Comparison of ENCODE assay signal across 8 cellular contexts in genomic region chr10:68955414-68955785, GRCh38. TPM values are rescaled to one million over a fixed set of nuclear protein-coding genes. Genes with fewer than 3 reads are reported as not detected.
DNase-seq lines count a peak whose midpoint lies in the region; ATAC-seq and TF ChIP-seq lines count a peak whose summit lies in the region.

No MANE protein-coding gene starts in this region.

- TF ChIP-seq CTCF in activated CD8-positive, alpha-beta T cell treated with anti-CD3 and anti-CD28 coated beads for 36 hours (IDR thresholded peaks at IDR 0.05): no peak
- TF ChIP-seq CTCF in glutamatergic neuron (IDR thresholded peaks at IDR 0.05; ENCODE audit: partially characterized antibody, unreplicated experiment) (no peak), spleen (IDR thresholded peaks at IDR 0.05 in 8 of 11, conservative IDR thresholded peaks at IDR 0.05 in 3 of 11) (no peak)

- peak overlapping the region; percentile 100 for H3K27ac Mint-ChIP-seq in activated CD8-positive, alpha-beta T cell treated with anti-CD3 and anti-CD28 coated beads for 36 hours
- H3K27ac Mint-ChIP-seq in glutamatergic neuron (ENCODE audit: unreplicated experiment): peak overlapping the region; percentile 92

- intact Hi-C loops in activated CD8-positive, alpha-beta T cell treated with anti-CD3 and anti-CD28 coated beads for 36 hours (cut with micrococcal nuclease): loop anchor here (5.0 kb wide), 1 partner anchor 53 kb away; the partner anchor contains the start of gene DDX50
- intact Hi-C loops in spleen (cut with DNase I; ENCODE audit: low total_unique reads): no loop called here

- POLR2A ChIA-PET in activated CD8-positive, alpha-beta T cell treated with anti-CD3 and anti-CD28 coated beads for 36 hours (lab: Charles Lee): interaction anchor here (0.5 to 7.6 kb wide), 28 partner anchors 7 to 623 kb away, joined by 3 to 105 read pairs (median 5); partner anchors contain the start of genes CCAR1, DDX50, HNRNPH3 and KIFBP

- peak overlapping the region; percentile 67 to 99 (median 96) for H3K27ac ChIP-seq in spleen

- H3K4me3 Mint-ChIP-seq in activated CD8-positive, alpha-beta T cell treated with anti-CD3 and anti-CD28 coated beads for 36 hours: peak overlapping the region; percentile 99
- peak overlapping the region; percentile 100 for H3K4me3 Mint-ChIP-seq in glutamatergic neuron (ENCODE audit: unreplicated experiment)

- H3K27me3 ChIP-seq in spleen (replicated peaks in 1 of 7): no peaks in the 10 kb centered on the region

- peaks cover 18 to 50% (median 44%) of the 10 kb centered on the region in 6 donors for H3K4me1 ChIP-seq in spleen

- H3K36me3 Mint-ChIP-seq in activated CD8-positive, alpha-beta T cell treated with anti-CD3 and anti-CD28 coated beads for 36 hours (ENCODE audit: low read depth): peaks cover 58% of the 10 kb centered on the region
- H3K36me3 Mint-ChIP-seq in glutamatergic neuron (ENCODE audit: unreplicated experiment): no peaks in the 10 kb centered on the region

- H3K9me3 Mint-ChIP-seq in activated CD8-positive, alpha-beta T cell treated with anti-CD3 and anti-CD28 coated beads for 36 hours: no peaks in the 10 kb centered on the region
- peaks cover 2% of the 10 kb centered on the region for H3K9me3 Mint-ChIP-seq in glutamatergic neuron (ENCODE audit: unreplicated experiment)

- peak; percentile 50 for DNase-seq in stimulated activated CD4-positive, alpha-beta T cell treated with anti-CD3 and anti-CD28 coated beads, Interleukin-15, amount 100 ng/mL, for 24 hours
- no peak for DNase-seq in stimulated activated CD4-positive, alpha-beta T cell treated with anti-CD3 and anti-CD28 coated beads, Interleukin-4, amount 100 ng/mL, for 24 hours
- peak; percentile 48 for DNase-seq in activated CD8-positive, alpha-beta T cell treated with anti-CD3 and anti-CD28 coated beads for 36 hours
- peak; percentile 25 for DNase-seq in glutamatergic neuron
- no peak for DNase-seq in spleen
- no peak for DNase-seq in NCI-H446 treated with DMSO at 0.1 percent for 48 hours (lab: John Stamatoyannopoulos, UW)
- DNase-seq in RPMI8226: no peak

- CTCF ChIA-PET in activated CD8-positive, alpha-beta T cell treated with anti-CD3 and anti-CD28 coated beads for 36 hours (lab: Charles Lee): interaction anchor here (0.6 to 3.6 kb wide), 12 partner anchors 14 to 169 kb away, joined by 3 to 14 read pairs (median 4); no protein-coding TSS in a partner anchor

- ATAC-seq in HG03342 (IDR thresholded peaks at IDR 0.05; ENCODE audit: unreplicated experiment): peak; percentile 25
- peak; percentile 35 for ATAC-seq in activated CD8-positive, alpha-beta T cell treated with anti-CD3 and anti-CD28 coated beads for 36 hours

- no peak for TF ChIP-seq POLR2A in spleen (IDR thresholded peaks at IDR 0.05)

- WGBS in spleen, 5 donors: 3 to 9% (median 5%) methylated on average over 12 of the region's 12 CpGs

- H3K4me3 ChIP-seq in spleen: peak overlapping the region; percentile 87 to 100 (median 100)

- no peaks in the 10 kb centered on the region for H3K27me3 Mint-ChIP-seq in activated CD8-positive, alpha-beta T cell treated with anti-CD3 and anti-CD28 coated beads for 36 hours
- H3K27me3 Mint-ChIP-seq in glutamatergic neuron (ENCODE audit: unreplicated experiment): peaks cover 4% of the 10 kb centered on the region

- peaks cover 0 to 28% (median 5%) of the 10 kb centered on the region in 6 donors for H3K36me3 ChIP-seq in spleen

- H3K4me1 Mint-ChIP-seq in activated CD8-positive, alpha-beta T cell treated with anti-CD3 and anti-CD28 coated beads for 36 hours (ENCODE audit: low read depth): peaks cover 35% of the 10 kb centered on the region
- H3K4me1 Mint-ChIP-seq in glutamatergic neuron (ENCODE audit: low read depth, unreplicated experiment): peaks cover 4% of the 10 kb centered on the region

- H3K9me3 ChIP-seq in spleen: no peaks in the 10 kb centered on the region

RNA-seq across cellular contexts. Expression of gene DDX21, which starts 0.6 kb away (rescaled TPM):
- total RNA-seq in activated CD8-positive, alpha-beta T cell treated with anti-CD3 and anti-CD28 coated beads for 36 hours: 100 to 1,000 TPM; 192 to 194 TPM
- total RNA-seq in glutamatergic neuron (ENCODE audit: unreplicated experiment) (39.9 TPM), spleen (10 to 100 TPM; 37.6 to 70.0 (median 56.6) TPM)
- polyA plus RNA-seq in spleen: 10 to 100 TPM; 15.7 to 23.8 (median 22.1) TPM

RNA-seq across cellular contexts. Expression of gene KIFBP, which starts 33.2 kb away (rescaled TPM):
- total RNA-seq in activated CD8-positive, alpha-beta T cell treated with anti-CD3 and anti-CD28 coated beads for 36 hours: 10 to 100 TPM in 1 of 2 experiments, 1 to 10 TPM in 1; 9.7 to 10.9 TPM
- total RNA-seq in glutamatergic neuron (ENCODE audit: unreplicated experiment) (45.3 TPM), spleen (10 to 100 TPM; 12.3 to 20.1 (median 18.2) TPM)
- 10 to 100 TPM in 1 of 3 donors, 1 to 10 TPM in 2; 7.3 to 10.7 (median 8.1) TPM for polyA plus RNA-seq in spleen

RNA-seq across cellular contexts. Expression of gene DDX50, which starts 54.3 kb away (rescaled TPM):
- 100 to 1,000 TPM; 102 to 105 TPM for total RNA-seq in activated CD8-positive, alpha-beta T cell treated with anti-CD3 and anti-CD28 coated beads for 36 hours
- total RNA-seq in glutamatergic neuron (ENCODE audit: unreplicated experiment): 31.6 TPM
- 10 to 100 TPM; 23.7 to 33.6 (median 29.6) TPM for total RNA-seq in spleen
- polyA plus RNA-seq in spleen: 10 to 100 TPM; 19.2 to 28.8 (median 22.4) TPM

Comparison
In these comparisons a context has a peak if more than half of its experiments do, and no peak if none do; other contexts are left out.
1. DNase-seq: peak in stimulated activated CD4-positive, alpha-beta T cell treated with anti-CD3 and anti-CD28 coated beads, Interleukin-15, amount 100 ng/mL, for 24 hours (single experiment), activated CD8-positive, alpha-beta T cell treated with anti-CD3 and anti-CD28 coated beads for 36 hours (single experiment) and glutamatergic neuron (single experiment); none in stimulated activated CD4-positive, alpha-beta T cell treated with anti-CD3 and anti-CD28 coated beads, Interleukin-4, amount 100 ng/mL, for 24 hours (single experiment), spleen (single experiment), NCI-H446 treated with DMSO at 0.1 percent for 48 hours (single experiment) and RPMI8226 (single experiment).